2 cellular contexts compared by ENCODE assay signal in genomic region chr2:22788749-22789148, GRCh38.
TF ChIP-seq lines count a peak whose summit lies in the region.

No MANE protein-coding gene starts in this region.

TF ChIP-seq in liver, 16 proteins besides CTCF, POLR2A, EP300 and RAD21 (continued from another document):
- peak; percentile 88 for TF ChIP-seq REST (IDR thresholded peaks at IDR 0.05)
TF ChIP-seq in liver: peak in this region for 1.

TF ChIP-seq in HepG2, 621 proteins besides CTCF, POLR2A, EP300 and RAD21 (continued from another document):
- TF ChIP-seq ZHX2 (IDR thresholded peaks at IDR 0.05; ENCODE audit: low read depth) (no peak), ZHX2 (CRISPR knock-in tag; IDR thresholded peaks at IDR 0.05; ENCODE audit: borderline replicate concordance) (no peak), REST (IDR thresholded peaks at IDR 0.05; ENCODE audit: borderline replicate concordance in 1 of 2, low read depth in 1 of 2, low read length in 2 of 2) (peak in 1 of 2 experiments; percentile 49; a peak in 1 of 4 replicates), RBAK (CRISPR knock-in tag; IDR thresholded peaks at IDR 0.05) (no peak), JDP2 (CRISPR knock-in tag; IDR thresholded peaks at IDR 0.05; ENCODE audit: borderline replicate concordance) (no peak)
- TF ChIP-seq, protein P1, sequence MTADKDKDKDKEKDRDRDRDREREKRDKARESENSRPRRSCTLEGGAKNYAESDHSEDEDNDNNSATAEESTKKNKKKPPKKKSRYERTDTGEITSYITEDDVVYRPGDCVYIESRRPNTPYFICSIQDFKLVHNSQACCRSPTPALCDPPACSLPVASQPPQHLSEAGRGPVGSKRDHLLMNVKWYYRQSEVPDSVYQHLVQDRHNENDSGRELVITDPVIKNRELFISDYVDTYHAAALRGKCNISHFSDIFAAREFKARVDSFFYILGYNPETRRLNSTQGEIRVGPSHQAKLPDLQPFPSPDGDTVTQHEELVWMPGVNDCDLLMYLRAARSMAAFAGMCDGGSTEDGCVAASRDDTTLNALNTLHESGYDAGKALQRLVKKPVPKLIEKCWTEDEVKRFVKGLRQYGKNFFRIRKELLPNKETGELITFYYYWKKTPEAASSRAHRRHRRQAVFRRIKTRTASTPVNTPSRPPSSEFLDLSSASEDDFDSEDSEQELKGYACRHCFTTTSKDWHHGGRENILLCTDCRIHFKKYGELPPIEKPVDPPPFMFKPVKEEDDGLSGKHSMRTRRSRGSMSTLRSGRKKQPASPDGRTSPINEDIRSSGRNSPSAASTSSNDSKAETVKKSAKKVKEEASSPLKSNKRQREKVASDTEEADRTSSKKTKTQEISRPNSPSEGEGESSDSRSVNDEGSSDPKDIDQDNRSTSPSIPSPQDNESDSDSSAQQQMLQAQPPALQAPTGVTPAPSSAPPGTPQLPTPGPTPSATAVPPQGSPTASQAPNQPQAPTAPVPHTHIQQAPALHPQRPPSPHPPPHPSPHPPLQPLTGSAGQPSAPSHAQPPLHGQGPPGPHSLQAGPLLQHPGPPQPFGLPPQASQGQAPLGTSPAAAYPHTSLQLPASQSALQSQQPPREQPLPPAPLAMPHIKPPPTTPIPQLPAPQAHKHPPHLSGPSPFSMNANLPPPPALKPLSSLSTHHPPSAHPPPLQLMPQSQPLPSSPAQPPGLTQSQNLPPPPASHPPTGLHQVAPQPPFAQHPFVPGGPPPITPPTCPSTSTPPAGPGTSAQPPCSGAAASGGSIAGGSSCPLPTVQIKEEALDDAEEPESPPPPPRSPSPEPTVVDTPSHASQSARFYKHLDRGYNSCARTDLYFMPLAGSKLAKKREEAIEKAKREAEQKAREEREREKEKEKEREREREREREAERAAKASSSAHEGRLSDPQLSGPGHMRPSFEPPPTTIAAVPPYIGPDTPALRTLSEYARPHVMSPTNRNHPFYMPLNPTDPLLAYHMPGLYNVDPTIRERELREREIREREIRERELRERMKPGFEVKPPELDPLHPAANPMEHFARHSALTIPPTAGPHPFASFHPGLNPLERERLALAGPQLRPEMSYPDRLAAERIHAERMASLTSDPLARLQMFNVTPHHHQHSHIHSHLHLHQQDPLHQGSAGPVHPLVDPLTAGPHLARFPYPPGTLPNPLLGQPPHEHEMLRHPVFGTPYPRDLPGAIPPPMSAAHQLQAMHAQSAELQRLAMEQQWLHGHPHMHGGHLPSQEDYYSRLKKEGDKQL (CRISPR knock-in tag; IDR thresholded peaks at IDR 0.05; ENCODE audit: low read depth), result no peak
